ENCODE assay signal across 1 cellular context in genomic region chr6:36660771-36661471, GRCh38.
TF ChIP-seq lines count a peak whose summit lies in the region.

No MANE protein-coding gene starts in this region.

TF ChIP-seq in K562, 482 proteins besides CTCF, POLR2A, EP300 and RAD21 (continued from another document):
- TF ChIP-seq ZBTB9 (CRISPR knock-in tag; IDR thresholded peaks at IDR 0.05) (no peak), KDM1A (IDR thresholded peaks at IDR 0.05) (peak in 1 of 2 experiments; percentile 19; a peak in 1 of 4 replicates), ZNF124 (CRISPR knock-in tag; IDR thresholded peaks at IDR 0.05) (no peak), HES1 (IDR thresholded peaks at IDR 0.05; ENCODE audit: low read depth) (peak; percentile 54; the same call in 1 of the 2 replicates), EGR1 (conservative IDR thresholded peaks at IDR 0.05) (peak; percentile 67), FOXP4 (CRISPR knock-in tag; IDR thresholded peaks at IDR 0.05; ENCODE audit: borderline replicate concordance) (peak; percentile 25; the same call in 1 of the 2 replicates), BHLHE40 (IDR thresholded peaks at IDR 0.05; ENCODE audit: low read length) (peak; percentile 98), ZBTB7A (IDR thresholded peaks at IDR 0.05; ENCODE audit: borderline replicate concordance, control insufficient read depth, low read depth, low read length) (peak; percentile 98), ARID4B (CRISPR knock-in tag; IDR thresholded peaks at IDR 0.05) (peak; percentile 92), ZSCAN29 (IDR thresholded peaks at IDR 0.05) (0 out of 2 replicates have a peak, but pooled peaks have one; percentile 32), RCOR1 (IDR thresholded peaks at IDR 0.05; ENCODE audit: borderline replicate concordance in 1 of 2, low read depth in 2 of 2, low read length in 2 of 2) (0 out of 4 replicates have a peak, but pooled peaks of 1 of the 2 experiments have one; percentile 68), SAFB (IDR thresholded peaks at IDR 0.05; ENCODE audit: borderline replicate concordance, low read depth, low read length) (peak; percentile 49; the same call in 1 of the 2 replicates), CTBP1 (IDR thresholded peaks at IDR 0.05; ENCODE audit: borderline replicate concordance) (peak; percentile 62; the same call in 1 of the 2 replicates), ZNF740 (CRISPR knock-in tag; IDR thresholded peaks at IDR 0.05) (peak; percentile 75; the same call in 1 of the 2 replicates), ZNF740 (tag; IDR thresholded peaks at IDR 0.05) (no peak), KLF1 (tag; IDR thresholded peaks at IDR 0.05) (0 out of 2 replicates have a peak, but pooled peaks have one; percentile 38), CREB3L1 (IDR thresholded peaks at IDR 0.05; ENCODE audit: borderline replicate concordance, low read depth) (peak; percentile 55; the same call in 1 of the 2 replicates), MBD1 (CRISPR knock-in tag; IDR thresholded peaks at IDR 0.05) (peak; percentile 94), GATA2 (CRISPR knock-in tag; IDR thresholded peaks at IDR 0.05) (no peak), CBFA2T3 (IDR thresholded peaks at IDR 0.05) (peak; percentile 17), JUND (IDR thresholded peaks at IDR 0.05; ENCODE audit: borderline replicate concordance, low read depth, low read length) (peak; percentile 63), JUND (tag; IDR thresholded peaks at IDR 0.05; ENCODE audit: borderline replicate concordance, low read depth, low read length) (peak; percentile 76; the same call in 2 of the 3 replicates), YBX1 (IDR thresholded peaks at IDR 0.05) (0 out of 2 replicates have a peak, but pooled peaks have one; percentile 77), CSDE1 (IDR thresholded peaks at IDR 0.05) (peak; percentile 13 to 80; a peak in 2 of 4 replicates)
